ENCODE assay signal across 2 cellular contexts in genomic region chr18:62755946-62756345, GRCh38.
TF ChIP-seq lines count a peak whose summit lies in the region.

No MANE protein-coding gene starts in this region.

TF ChIP-seq in GM23338, 12 proteins besides CTCF, POLR2A, EP300 and RAD21:
- no peak for TF ChIP-seq STAT1 (IDR thresholded peaks at IDR 0.05; ENCODE audit: unreplicated experiment)
- no peak for TF ChIP-seq NANOG (IDR thresholded peaks at IDR 0.05; ENCODE audit: borderline replicate concordance)
- TF ChIP-seq CREB1 (CRISPR knock-in tag; IDR thresholded peaks at IDR 0.05; ENCODE audit: low read depth), result no peak
- no peak for TF ChIP-seq EZH2phosphoT487 (IDR thresholded peaks at IDR 0.05; ENCODE audit: unreplicated experiment)
- no peak for TF ChIP-seq ZNF331 (CRISPR knock-in tag; IDR thresholded peaks at IDR 0.05; ENCODE audit: low read depth)
- TF ChIP-seq EZH2 (IDR thresholded peaks at IDR 0.05; ENCODE audit: low read depth, unreplicated experiment), result no peak
- TF ChIP-seq, protein P1, sequence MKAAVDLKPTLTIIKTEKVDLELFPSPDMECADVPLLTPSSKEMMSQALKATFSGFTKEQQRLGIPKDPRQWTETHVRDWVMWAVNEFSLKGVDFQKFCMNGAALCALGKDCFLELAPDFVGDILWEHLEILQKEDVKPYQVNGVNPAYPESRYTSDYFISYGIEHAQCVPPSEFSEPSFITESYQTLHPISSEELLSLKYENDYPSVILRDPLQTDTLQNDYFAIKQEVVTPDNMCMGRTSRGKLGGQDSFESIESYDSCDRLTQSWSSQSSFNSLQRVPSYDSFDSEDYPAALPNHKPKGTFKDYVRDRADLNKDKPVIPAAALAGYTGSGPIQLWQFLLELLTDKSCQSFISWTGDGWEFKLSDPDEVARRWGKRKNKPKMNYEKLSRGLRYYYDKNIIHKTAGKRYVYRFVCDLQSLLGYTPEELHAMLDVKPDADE (IDR thresholded peaks at IDR 0.05), result no peak
- TF ChIP-seq POLR2AphosphoS5 (IDR thresholded peaks at IDR 0.05; ENCODE audit: low read depth), result no peak
- TF ChIP-seq, protein P2, sequence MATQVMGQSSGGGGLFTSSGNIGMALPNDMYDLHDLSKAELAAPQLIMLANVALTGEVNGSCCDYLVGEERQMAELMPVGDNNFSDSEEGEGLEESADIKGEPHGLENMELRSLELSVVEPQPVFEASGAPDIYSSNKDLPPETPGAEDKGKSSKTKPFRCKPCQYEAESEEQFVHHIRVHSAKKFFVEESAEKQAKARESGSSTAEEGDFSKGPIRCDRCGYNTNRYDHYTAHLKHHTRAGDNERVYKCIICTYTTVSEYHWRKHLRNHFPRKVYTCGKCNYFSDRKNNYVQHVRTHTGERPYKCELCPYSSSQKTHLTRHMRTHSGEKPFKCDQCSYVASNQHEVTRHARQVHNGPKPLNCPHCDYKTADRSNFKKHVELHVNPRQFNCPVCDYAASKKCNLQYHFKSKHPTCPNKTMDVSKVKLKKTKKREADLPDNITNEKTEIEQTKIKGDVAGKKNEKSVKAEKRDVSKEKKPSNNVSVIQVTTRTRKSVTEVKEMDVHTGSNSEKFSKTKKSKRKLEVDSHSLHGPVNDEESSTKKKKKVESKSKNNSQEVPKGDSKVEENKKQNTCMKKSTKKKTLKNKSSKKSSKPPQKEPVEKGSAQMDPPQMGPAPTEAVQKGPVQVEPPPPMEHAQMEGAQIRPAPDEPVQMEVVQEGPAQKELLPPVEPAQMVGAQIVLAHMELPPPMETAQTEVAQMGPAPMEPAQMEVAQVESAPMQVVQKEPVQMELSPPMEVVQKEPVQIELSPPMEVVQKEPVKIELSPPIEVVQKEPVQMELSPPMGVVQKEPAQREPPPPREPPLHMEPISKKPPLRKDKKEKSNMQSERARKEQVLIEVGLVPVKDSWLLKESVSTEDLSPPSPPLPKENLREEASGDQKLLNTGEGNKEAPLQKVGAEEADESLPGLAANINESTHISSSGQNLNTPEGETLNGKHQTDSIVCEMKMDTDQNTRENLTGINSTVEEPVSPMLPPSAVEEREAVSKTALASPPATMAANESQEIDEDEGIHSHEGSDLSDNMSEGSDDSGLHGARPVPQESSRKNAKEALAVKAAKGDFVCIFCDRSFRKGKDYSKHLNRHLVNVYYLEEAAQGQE (IDR thresholded peaks at IDR 0.05; ENCODE audit: unreplicated experiment), result no peak
- TF ChIP-seq, protein P3, sequence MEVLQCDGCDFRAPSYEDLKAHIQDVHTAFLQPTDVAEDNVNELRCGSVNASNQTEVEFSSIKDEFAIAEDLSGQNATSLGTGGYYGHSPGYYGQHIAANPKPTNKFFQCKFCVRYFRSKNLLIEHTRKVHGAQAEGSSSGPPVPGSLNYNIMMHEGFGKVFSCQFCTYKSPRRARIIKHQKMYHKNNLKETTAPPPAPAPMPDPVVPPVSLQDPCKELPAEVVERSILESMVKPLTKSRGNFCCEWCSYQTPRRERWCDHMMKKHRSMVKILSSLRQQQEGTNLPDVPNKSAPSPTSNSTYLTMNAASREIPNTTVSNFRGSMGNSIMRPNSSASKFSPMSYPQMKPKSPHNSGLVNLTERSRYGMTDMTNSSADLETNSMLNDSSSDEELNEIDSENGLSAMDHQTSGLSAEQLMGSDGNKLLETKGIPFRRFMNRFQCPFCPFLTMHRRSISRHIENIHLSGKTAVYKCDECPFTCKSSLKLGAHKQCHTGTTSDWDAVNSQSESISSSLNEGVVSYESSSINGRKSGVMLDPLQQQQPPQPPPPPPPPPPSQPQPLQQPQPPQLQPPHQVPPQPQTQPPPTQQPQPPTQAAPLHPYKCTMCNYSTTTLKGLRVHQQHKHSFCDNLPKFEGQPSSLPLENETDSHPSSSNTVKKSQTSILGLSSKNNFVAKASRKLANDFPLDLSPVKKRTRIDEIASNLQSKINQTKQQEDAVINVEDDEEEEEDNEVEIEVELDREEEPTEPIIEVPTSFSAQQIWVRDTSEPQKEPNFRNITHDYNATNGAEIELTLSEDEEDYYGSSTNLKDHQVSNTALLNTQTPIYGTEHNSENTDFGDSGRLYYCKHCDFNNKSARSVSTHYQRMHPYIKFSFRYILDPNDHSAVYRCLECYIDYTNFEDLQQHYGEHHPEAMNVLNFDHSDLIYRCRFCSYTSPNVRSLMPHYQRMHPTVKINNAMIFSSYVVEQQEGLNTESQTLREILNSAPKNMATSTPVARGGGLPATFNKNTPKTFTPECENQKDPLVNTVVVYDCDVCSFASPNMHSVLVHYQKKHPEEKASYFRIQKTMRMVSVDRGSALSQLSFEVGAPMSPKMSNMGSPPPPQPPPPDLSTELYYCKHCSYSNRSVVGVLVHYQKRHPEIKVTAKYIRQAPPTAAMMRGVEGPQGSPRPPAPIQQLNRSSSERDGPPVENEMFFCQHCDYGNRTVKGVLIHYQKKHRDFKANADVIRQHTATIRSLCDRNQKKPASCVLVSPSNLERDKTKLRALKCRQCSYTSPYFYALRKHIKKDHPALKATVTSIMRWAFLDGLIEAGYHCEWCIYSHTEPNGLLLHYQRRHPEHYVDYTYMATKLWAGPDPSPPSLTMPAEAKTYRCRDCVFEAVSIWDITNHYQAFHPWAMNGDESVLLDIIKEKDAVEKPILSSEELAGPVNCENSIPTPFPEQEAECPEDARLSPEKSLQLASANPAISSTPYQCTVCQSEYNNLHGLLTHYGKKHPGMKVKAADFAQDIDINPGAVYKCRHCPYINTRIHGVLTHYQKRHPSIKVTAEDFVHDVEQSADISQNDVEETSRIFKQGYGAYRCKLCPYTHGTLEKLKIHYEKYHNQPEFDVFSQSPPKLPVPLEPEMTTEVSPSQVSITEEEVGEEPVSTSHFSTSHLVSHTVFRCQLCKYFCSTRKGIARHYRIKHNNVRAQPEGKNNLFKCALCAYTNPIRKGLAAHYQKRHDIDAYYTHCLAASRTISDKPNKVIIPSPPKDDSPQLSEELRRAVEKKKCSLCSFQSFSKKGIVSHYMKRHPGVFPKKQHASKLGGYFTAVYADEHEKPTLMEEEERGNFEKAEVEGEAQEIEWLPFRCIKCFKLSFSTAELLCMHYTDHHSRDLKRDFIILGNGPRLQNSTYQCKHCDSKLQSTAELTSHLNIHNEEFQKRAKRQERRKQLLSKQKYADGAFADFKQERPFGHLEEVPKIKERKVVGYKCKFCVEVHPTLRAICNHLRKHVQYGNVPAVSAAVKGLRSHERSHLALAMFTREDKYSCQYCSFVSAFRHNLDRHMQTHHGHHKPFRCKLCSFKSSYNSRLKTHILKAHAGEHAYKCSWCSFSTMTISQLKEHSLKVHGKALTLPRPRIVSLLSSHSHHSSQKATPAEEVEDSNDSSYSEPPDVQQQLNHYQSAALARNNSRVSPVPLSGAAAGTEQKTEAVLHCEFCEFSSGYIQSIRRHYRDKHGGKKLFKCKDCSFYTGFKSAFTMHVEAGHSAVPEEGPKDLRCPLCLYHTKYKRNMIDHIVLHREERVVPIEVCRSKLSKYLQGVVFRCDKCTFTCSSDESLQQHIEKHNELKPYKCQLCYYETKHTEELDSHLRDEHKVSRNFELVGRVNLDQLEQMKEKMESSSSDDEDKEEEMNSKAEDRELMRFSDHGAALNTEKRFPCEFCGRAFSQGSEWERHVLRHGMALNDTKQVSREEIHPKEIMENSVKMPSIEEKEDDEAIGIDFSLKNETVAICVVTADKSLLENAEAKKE (CRISPR knock-in tag; IDR thresholded peaks at IDR 0.05), result no peak
- TF ChIP-seq ZNF114 (CRISPR knock-in tag; IDR thresholded peaks at IDR 0.05), result no peak
- no peak for TF ChIP-seq JUNB (IDR thresholded peaks at IDR 0.05; ENCODE audit: unreplicated experiment)

TF ChIP-seq in H1, 55 proteins besides CTCF, POLR2A, EP300 and RAD21:
- no peak for TF ChIP-seq HDAC6 (IDR thresholded peaks at IDR 0.05; ENCODE audit: low read depth, low read length)
- TF ChIP-seq, protein P4, sequence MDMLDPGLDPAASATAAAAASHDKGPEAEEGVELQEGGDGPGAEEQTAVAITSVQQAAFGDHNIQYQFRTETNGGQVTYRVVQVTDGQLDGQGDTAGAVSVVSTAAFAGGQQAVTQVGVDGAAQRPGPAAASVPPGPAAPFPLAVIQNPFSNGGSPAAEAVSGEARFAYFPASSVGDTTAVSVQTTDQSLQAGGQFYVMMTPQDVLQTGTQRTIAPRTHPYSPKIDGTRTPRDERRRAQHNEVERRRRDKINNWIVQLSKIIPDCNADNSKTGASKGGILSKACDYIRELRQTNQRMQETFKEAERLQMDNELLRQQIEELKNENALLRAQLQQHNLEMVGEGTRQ (IDR thresholded peaks at IDR 0.05; ENCODE audit: low read length), result no peak
